In genomic region chr10:109966961-109967738, GRCh38 we compare ENCODE assay signal across 10 cellular contexts. TPM values are rescaled to one million over a fixed set of nuclear protein-coding genes. Genes with fewer than 3 reads are reported as not detected.
DNase-seq lines count a peak whose midpoint lies in the region; ATAC-seq and TF ChIP-seq lines count a peak whose summit lies in the region.
"Had no signal": no experiment of that assay in that cellular context is flagged by ENCODE, and none has a peak within 500 bp of the region (broad histone marks: within the 10 kb centered on the region; RNA-seq: fewer than 3 reads in every experiment).

No MANE protein-coding gene starts in this region.

- H3K4me2 ChIP-seq in osteoblast (ENCODE audit: insufficient read depth, low read length), result peak overlapping the region; percentile 61

- ATAC-seq in GM18858 (IDR thresholded peaks at IDR 0.05; ENCODE audit: unreplicated experiment) (no peak), psoas muscle (no peak)

- H2AFZ ChIP-seq in osteoblast (ENCODE audit: low read length), result peak overlapping the region; percentile 39

- H3K36me3 ChIP-seq in SJCRH30 (no peaks in the 10 kb centered on the region), osteoblast (ENCODE audit: insufficient read depth, low read length) (no peaks in the 10 kb centered on the region), psoas muscle (ENCODE audit: insufficient read depth in 1 of 2, low read depth in 1 of 2) (no peaks in the 10 kb centered on the region)

- no peaks in the 10 kb centered on the region for H3K79me2 ChIP-seq in osteoblast (ENCODE audit: insufficient read depth, low read length)

- H3K4me1 ChIP-seq in SJCRH30 (peaks cover 24% of the 10 kb centered on the region), osteoblast (ENCODE audit: insufficient read depth, low read length) (peaks cover 54% of the 10 kb centered on the region), psoas muscle (no peaks in the 10 kb centered on the region)

- no peaks in the 10 kb centered on the region for H3K9me3 ChIP-seq in SJCRH30 (replicated peaks)
- H3K9me3 ChIP-seq in osteoblast (ENCODE audit: low read depth, low read length), result no peaks in the 10 kb centered on the region
- H3K9me3 ChIP-seq in psoas muscle, result no peaks in the 10 kb centered on the region

- TF ChIP-seq CTCF in fibroblast of the aortic adventitia (IDR thresholded peaks at IDR 0.05; ENCODE audit: insufficient read depth, low read length) (no peak), osteoblast (IDR thresholded peaks at IDR 0.05; ENCODE audit: extremely low read depth, low read depth, low read length) (no peak), psoas muscle (IDR thresholded peaks at IDR 0.05) (no peak)

- intact Hi-C loops in psoas muscle (cut with DNase I), result no loop called here

- DNase-seq in Daoy (ENCODE audit: low read depth) (peak; percentile 48), SJCRH30 (peak; percentile 12 to 15), fibroblast of the aortic adventitia (ENCODE audit: low read depth) (peak; percentile 78), osteoblast (ENCODE audit: insufficient read length, low spot score, missing footprints) (peak; percentile 61), NCI-H524 treated with DMSO at 0.1 percent for 48 hours (lab: John Stamatoyannopoulos, UW) (no peak), psoas muscle (no peak)
- DNase-seq in activated CD4-positive, CD25-positive, alpha-beta regulatory T cell (lab: John Stamatoyannopoulos, UW), result no peak
- DNase-seq: NCI-H187, T-helper 9 cell had no signal

- 43 to 48% (median 48%) methylated on average over 9 of the region's 9 CpGs for WGBS in psoas muscle, 3 donors

- no peaks in the 10 kb centered on the region for H4K20me1 ChIP-seq in osteoblast (ENCODE audit: insufficient read depth, low read length)

- H3K27ac ChIP-seq in SJCRH30 (no peak overlapping the region), osteoblast (ENCODE audit: low read depth, low read length) (peak overlapping the region; percentile 85), psoas muscle (no peak overlapping the region)

- peak overlapping the region; percentile 9 for H3K4me3 ChIP-seq in SJCRH30
- H3K4me3 ChIP-seq in fibroblast of the aortic adventitia (ENCODE audit: low read depth, low read length), result peak overlapping the region; percentile 9
- peak overlapping the region; percentile 19 for H3K4me3 ChIP-seq in osteoblast (ENCODE audit: insufficient read depth, low read length)
- H3K4me3 ChIP-seq in psoas muscle, result no peak overlapping the region

- H3K27me3 ChIP-seq in SJCRH30 (no peaks in the 10 kb centered on the region), osteoblast (ENCODE audit: insufficient read depth, low read length) (no peaks in the 10 kb centered on the region), psoas muscle (ENCODE audit: insufficient read depth in 3 of 3, low read length in 2 of 3) (no peaks in the 10 kb centered on the region)

RNA-seq across cellular contexts. Expression of gene ADD3, which starts 40.6 kb away (rescaled TPM):
- 24.1 and 26.5 TPM in 2 replicates for total RNA-seq in Daoy (2014; rRNA removed; shearing (Covaris generic))
- 51.2 and 57.8 TPM in 2 replicates for total RNA-seq in SJCRH30 (2014; rRNA removed; shearing (Covaris generic))
- 127 and 524 TPM in 2 replicates for total RNA-seq in fibroblast of the aortic adventitia (ENCODE audit: low replicate concordance)
- total RNA-seq in osteoblast, result 439 and 1,018 TPM in 2 replicates
- total RNA-seq in psoas muscle, result 10 to 100 TPM in 3 of 4 donors, 1 to 10 TPM in 1; 8.0 to 26.3 (median 14.0) TPM
- polyA plus RNA-seq in psoas muscle, result 10 to 100 TPM in 1 of 3 donors, 1 to 10 TPM in 2; 4.2 to 24.4 (median 5.9) TPM

RNA-seq across cellular contexts. Expression of gene XPNPEP1, which starts 43.8 kb away (rescaled TPM):
- total RNA-seq in Daoy (2014; rRNA removed; shearing (Covaris generic)), result 42.4 and 42.5 TPM in 2 replicates
- total RNA-seq in SJCRH30 (2014; rRNA removed; shearing (Covaris generic)), result 109 and 112 TPM in 2 replicates
- total RNA-seq in fibroblast of the aortic adventitia (ENCODE audit: low replicate concordance) (103 and 253 TPM in 2 replicates), osteoblast (123 and 140 TPM in 2 replicates), psoas muscle (10 to 100 TPM; 34.9 to 62.3 (median 43.8) TPM)
- 10 to 100 TPM; 22.6 to 37.3 (median 29.1) TPM for polyA plus RNA-seq in psoas muscle

Comparison
In these comparisons a context has a peak if more than half of its experiments do, and no peak if none do; other contexts are left out.
1. DNase-seq: peak in Daoy (single experiment), SJCRH30 (2 of 2), fibroblast of the aortic adventitia (single experiment) and osteoblast (single experiment); none in NCI-H524 treated with DMSO at 0.1 percent for 48 hours (single experiment), activated CD4-positive, CD25-positive, alpha-beta regulatory T cell (0 of 4) and psoas muscle (0 of 2).